In the genomic region with DNA sequence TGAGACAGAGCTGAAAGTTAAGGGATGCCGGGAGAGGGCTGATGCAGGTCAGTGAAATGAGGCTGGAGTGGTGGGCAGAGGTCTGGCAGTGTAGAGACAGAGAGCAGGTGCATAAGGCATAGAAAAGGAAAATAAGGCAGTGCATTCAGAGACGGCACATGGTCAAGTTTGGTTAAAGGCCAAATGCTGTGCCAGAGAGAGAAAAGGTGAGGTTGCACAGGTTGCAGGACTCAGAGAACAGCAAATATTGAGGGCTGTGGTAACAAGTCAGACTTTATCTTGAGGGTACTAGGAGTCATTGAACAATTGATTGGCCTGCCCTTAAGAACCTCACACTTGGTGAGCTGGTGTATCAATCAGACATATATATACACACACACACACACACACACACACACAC, we compare ENCODE assay signal across 26 cellular contexts.
"Had no signal": no experiment of that assay in that cellular context is flagged by ENCODE, and none has a peak within 500 bp of the region (broad histone marks: within the 10 kb centered on the region; RNA-seq: fewer than 3 reads in every experiment).

No MANE protein-coding gene starts in this region.

- H3K9me3 ChIP-seq: colonic mucosa, esophagus muscularis mucosa, esophagus squamous epithelium, gastrocnemius medialis, gastroesophageal sphincter, heart left ventricle had no signal

- ATAC-seq: effector memory CD8-positive, alpha-beta T cell; gastrocnemius medialis; gastroesophageal sphincter; heart left ventricle had no signal

- FAIRE-seq: colon, endometrium, endothelial cell of umbilical vein, frontal cortex had no signal

- H3K4me1 ChIP-seq: colonic mucosa, esophagus muscularis mucosa, foreskin keratinocyte, gastrocnemius medialis, gastroesophageal sphincter, heart left ventricle had no signal

- H3K27me3 ChIP-seq: colonic mucosa, esophagus muscularis mucosa, esophagus squamous epithelium, foreskin keratinocyte, gastrocnemius medialis, heart left ventricle had no signal

- DNase-seq: colonic mucosa; cortex of kidney; dermis blood vessel endothelial cell; dorsolateral prefrontal cortex; effector CD4-positive, alpha-beta T cell; effector CD8-positive, alpha-beta T cell; effector memory CD4-positive, alpha-beta T cell; effector memory CD8-positive, alpha-beta T cell; endodermal cell; erythroblast; esophagus squamous epithelium; foreskin fibroblast; foreskin melanocyte; gastrocnemius medialis; glutamatergic neuron; head of caudate nucleus; heart left ventricle had no signal

- H3K36me3 ChIP-seq: colonic mucosa, esophagus muscularis mucosa, esophagus squamous epithelium, gastrocnemius medialis, gastroesophageal sphincter, heart left ventricle had no signal

- H3K27ac ChIP-seq: colonic mucosa, coronary artery, dorsolateral prefrontal cortex, epithelial cell of prostate, esophagus muscularis mucosa, esophagus squamous epithelium, foreskin keratinocyte, gastrocnemius medialis, gastroesophageal sphincter, heart left ventricle had no signal

- H3K4me3 ChIP-seq: colonic mucosa, coronary artery, dorsolateral prefrontal cortex, esophagus muscularis mucosa, esophagus squamous epithelium, gastrocnemius medialis, gastroesophageal sphincter, heart left ventricle had no signal
